8 cellular contexts compared by ENCODE assay signal in genomic region chr17:81018044-81018802, GRCh38. TPM values are rescaled to one million over a fixed set of nuclear protein-coding genes. Genes with fewer than 3 reads are reported as not detected.
DNase-seq lines count a peak whose midpoint lies in the region; FAIRE-seq and TF ChIP-seq lines count a peak whose summit lies in the region.

No MANE protein-coding gene starts in this region.

- TF ChIP-seq CTCF in transverse colon (IDR thresholded peaks at IDR 0.05), result no peak

- peak overlapping the region; percentile 74 to 85 (median 77) for H3K27ac ChIP-seq in transverse colon

- H3K4me1 ChIP-seq in transverse colon, result peaks cover 15 to 48% (median 31%) of the 10 kb centered on the region in 4 donors

- TF ChIP-seq EP300 in transverse colon (IDR thresholded peaks at IDR 0.05; ENCODE audit: low read depth), result no peak

- in situ Hi-C loops in transverse colon (cut with MboI; ENCODE audit: low pct_ligation_motif_present in 1 of 4, low pct_unique_long_range_greater_than_20kb in 1 of 4, low sequenced_read_pairs in 3 of 4), result no loop called here

- peak; percentile 14 for FAIRE-seq in colon (lab: Jason Lieb, UNC)

- whole genome bisulfite sequencing in transverse colon (ENCODE audit: low coverage in 1 of 2), 2 donors, result 14 to 17% methylated on average over 7 to 29 of the region's 29 CpGs

- intact Hi-C loops in transverse colon (cut with DNase I; ENCODE audit: low total_unique reads), result no loop called here

- peak; percentile 43 for TF ChIP-seq POLR2A in transverse colon (IDR thresholded peaks at IDR 0.05)

- H3K9me3 ChIP-seq in transverse colon, result peaks cover 0 to 5% of the 10 kb centered on the region in 2 donors

- H3K27me3 ChIP-seq in transverse colon, result no peaks in the 10 kb centered on the region

- peak overlapping the region in 2 of 4 donors; percentile 10 to 37 for H3K4me3 ChIP-seq in transverse colon

- H3K36me3 ChIP-seq in transverse colon, result no peaks in the 10 kb centered on the region

- DNase-seq in stimulated activated naive CD4-positive, alpha-beta T cell (lab: John Stamatoyannopoulos, UW), result peak in 5 of 6 experiments; percentile 16 to 71 (median 48)
- no peak for DNase-seq in stimulated activated naive CD4-positive, alpha-beta T cell treated with Interleukin-2 at 50 U/mL for 16 hours (lab: John Stamatoyannopoulos, UW)
- peak; percentile 79 for DNase-seq in RPMI7951 (ENCODE audit: low read depth)
- peak; percentile 69 to 79 for DNase-seq in lung microvascular endothelial cell (ENCODE audit: low read depth in 2 of 2)
- DNase-seq in transverse colon, result peak; percentile 43
- DNase-seq in HuH-7 (ENCODE audit: low spot score), result no peak
- DNase-seq in T-helper 9 cell, result no peak

RNA-seq across cellular contexts. Expression of gene BAIAP2, which starts 16.7 kb away (rescaled TPM):
- 9.7 and 12.6 TPM in 2 replicates for total RNA-seq in RPMI7951 (2014; rRNA removed; shearing (Covaris generic))
- total RNA-seq in lung microvascular endothelial cell (21.8 and 57.7 TPM in 2 replicates), transverse colon (10 to 100 TPM; 11.7 to 62.1 (median 39.6) TPM)

RNA-seq across cellular contexts. Expression of gene CHMP6, which starts 26.6 kb away (rescaled TPM):
- 6.6 and 10.5 TPM in 2 replicates for total RNA-seq in RPMI7951 (2014; rRNA removed; shearing (Covaris generic))
- 12.4 and 14.5 TPM in 2 replicates for total RNA-seq in lung microvascular endothelial cell
- total RNA-seq in transverse colon, result 100 to 1,000 TPM in 1 of 4 donors, 10 to 100 TPM in 3; 38.6 to 107 (median 41.7) TPM

Comparison
In these comparisons a context has a peak if more than half of its experiments do, and no peak if none do; other contexts are left out.
1. DNase-seq: peak in stimulated activated naive CD4-positive, alpha-beta T cell (5 of 6), RPMI7951 (single experiment), lung microvascular endothelial cell (2 of 2) and transverse colon (single experiment); none in stimulated activated naive CD4-positive, alpha-beta T cell treated with Interleukin-2 at 50 U/mL for 16 hours (single experiment), HuH-7 (single experiment) and T-helper 9 cell (single experiment).